Comparison of ENCODE assay signal across 1 cellular context in the genomic region with DNA sequence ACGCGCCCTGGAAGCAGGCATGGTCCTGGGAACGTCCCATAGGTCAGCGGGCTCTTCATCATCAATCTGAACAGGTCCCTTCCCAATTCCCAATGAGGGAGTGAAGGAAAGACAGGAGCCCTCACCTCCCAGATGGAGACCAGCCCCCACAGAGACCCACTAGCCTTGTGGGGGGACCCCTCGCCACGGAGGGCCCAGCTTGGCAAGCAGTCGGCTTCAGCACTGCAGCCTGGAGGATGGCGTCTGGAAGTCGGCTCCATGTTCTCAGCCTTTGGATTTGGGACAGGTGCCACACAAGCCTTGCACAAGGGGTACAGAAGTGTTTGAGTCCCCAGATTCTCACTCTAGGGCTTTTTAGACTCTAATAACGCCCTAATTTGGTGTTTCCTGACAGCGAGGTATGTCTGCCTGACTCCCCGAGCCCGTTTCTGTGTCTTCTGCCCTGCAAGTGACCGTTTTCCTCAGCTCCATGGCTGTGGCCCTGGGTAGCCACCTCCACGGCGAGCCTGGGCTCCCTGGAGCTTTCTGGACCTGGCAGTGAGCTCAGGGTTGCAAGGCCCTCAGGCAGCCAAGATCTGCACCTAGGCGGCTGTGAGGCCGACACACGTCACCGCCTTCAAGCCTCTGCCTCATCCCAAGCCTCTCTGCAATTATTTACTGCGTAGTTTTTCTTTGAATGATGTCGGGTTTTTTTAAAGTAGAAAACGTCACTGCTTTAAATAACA.
TF ChIP-seq lines count a peak whose summit lies in the region.

No MANE protein-coding gene starts in this region.

TF ChIP-seq in HepG2, 621 proteins besides CTCF, POLR2A, EP300 and RAD21:
- TF ChIP-seq WIZ (CRISPR knock-in tag; IDR thresholded peaks at IDR 0.05), result no peak
- no peak for TF ChIP-seq KAT8 (CRISPR knock-in tag; IDR thresholded peaks at IDR 0.05)
- no peak for TF ChIP-seq IRX3 (CRISPR knock-in tag; IDR thresholded peaks at IDR 0.05; ENCODE audit: borderline replicate concordance, low read depth)
- TF ChIP-seq SSRP1 (CRISPR knock-in tag; IDR thresholded peaks at IDR 0.05), result no peak
